Comparison of ENCODE assay signal across 8 cellular contexts in the genomic region with DNA sequence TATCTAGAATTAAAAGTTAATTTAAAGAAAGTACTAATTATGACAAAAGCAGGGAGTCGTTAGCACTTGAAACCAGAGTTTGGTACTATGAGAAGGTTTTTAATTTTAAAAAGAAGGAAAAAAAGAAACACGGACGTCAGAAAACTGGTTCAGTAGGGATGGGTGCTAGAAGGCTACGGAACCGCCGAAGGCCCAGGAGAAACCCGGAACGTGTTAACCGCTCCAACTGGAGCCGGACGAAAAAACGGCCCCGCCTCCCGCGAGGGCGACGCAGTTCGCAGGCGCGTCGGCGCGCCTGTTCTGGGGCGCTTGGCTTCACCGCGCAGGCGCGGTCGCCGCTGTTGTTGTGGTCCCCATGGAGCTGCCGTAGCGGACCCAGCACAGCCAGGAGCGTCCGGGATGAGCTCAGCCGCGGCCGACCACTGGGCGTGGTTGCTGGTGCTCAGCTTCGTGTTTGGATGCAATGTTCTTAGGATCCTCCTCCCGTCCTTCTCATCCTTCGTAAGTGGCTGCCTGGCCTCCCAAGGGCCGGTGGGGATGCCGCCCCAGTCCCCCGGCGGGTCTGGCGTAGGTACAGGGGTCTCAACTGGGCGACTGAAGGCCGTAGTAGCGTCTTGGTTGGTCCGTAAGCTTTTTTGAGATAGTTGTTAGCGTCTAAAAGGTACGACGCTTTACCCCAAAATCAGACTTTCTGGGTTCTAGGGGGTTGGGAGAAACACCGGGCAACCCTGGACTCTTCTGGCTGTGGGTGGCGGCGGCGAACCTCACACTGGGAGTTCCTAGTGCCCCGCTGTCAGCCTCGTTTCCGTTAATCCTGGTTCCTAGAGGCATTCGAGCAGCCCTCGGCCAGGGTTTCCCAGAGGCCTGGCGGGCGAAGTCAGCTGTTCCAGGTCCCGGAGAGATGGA. TPM values are rescaled to one million over a fixed set of nuclear protein-coding genes. Genes with fewer than 3 reads are reported as not detected.
DNase-seq lines count a peak whose midpoint lies in the region; ATAC-seq and TF ChIP-seq lines count a peak whose summit lies in the region.

No MANE protein-coding gene starts in this region.

- TF ChIP-seq CTCF in MM.1S (IDR thresholded peaks at IDR 0.05; ENCODE audit: low read length) (no peak), foreskin keratinocyte (conservative IDR thresholded peaks at IDR 0.05) (no peak), neural progenitor cell (IDR thresholded peaks at IDR 0.05) (no peak)

- H2AFZ ChIP-seq in MM.1S (ENCODE audit: low read length) (peak overlapping the region; percentile 93), neural progenitor cell (replicated peaks) (peak overlapping the region; percentile 75)

- H3K4me2 ChIP-seq in MM.1S (ENCODE audit: low read depth, low read length) (peak overlapping the region; percentile 82), neural progenitor cell (peak overlapping the region; percentile 94)

- DNase-seq in G401 (ENCODE audit: low spot score) (peak; percentile 91), HCEC 1CT (peak; percentile 96), MM.1S (peak; percentile 97), SHP77 treated with DMSO at 0.1 percent for 48 hours (lab: John Stamatoyannopoulos, UW) (peak; percentile 47), foreskin keratinocyte (peak; percentile 79 to 88), neural progenitor cell (ENCODE audit: low spot score) (peak; percentile 98)
- peak; percentile 81 for DNase-seq in activated gamma-delta T cell treated with anti-CD3 and anti-CD28 coated beads, Interleukin-2, amount 50 U/mL, for 16 hours (ENCODE audit: low read depth)

- H3K4me1 ChIP-seq in MM.1S (ENCODE audit: low read length) (peaks cover 6% of the 10 kb centered on the region; the same call in 1 of the 2 replicates), foreskin keratinocyte (peaks cover 3% of the 10 kb centered on the region), neural progenitor cell (peaks cover 16% of the 10 kb centered on the region), stomach smooth muscle (ENCODE audit: control insufficient read depth, insufficient read depth, low read length) (peaks cover 10% of the 10 kb centered on the region)

- H3K4me3 ChIP-seq in MM.1S (ENCODE audit: low read length) (peak overlapping the region; percentile 82), neural progenitor cell (peak overlapping the region; percentile 80), stomach smooth muscle (ENCODE audit: low read length in 2 of 2) (peak overlapping the region; percentile 96 to 99)

- peak overlapping the region; percentile 93 for H3K4me3 Mint-ChIP-seq in neural progenitor cell

- in situ Hi-C loops in G401 (cut with HindIII; ENCODE audit: low sequenced_read_pairs) = no loop called here

- H3K9me3 Mint-ChIP-seq in neural progenitor cell = no peaks in the 10 kb centered on the region

- no peaks in the 10 kb centered on the region for H3K36me3 ChIP-seq in MM.1S (replicated peaks; ENCODE audit: insufficient read depth, low read length)
- H3K36me3 ChIP-seq in neural progenitor cell = no peaks in the 10 kb centered on the region
- no peaks in the 10 kb centered on the region for H3K36me3 ChIP-seq in stomach smooth muscle (ENCODE audit: control insufficient read depth in 2 of 2, insufficient read depth in 2 of 2, low read length in 2 of 2)

- H3K27ac ChIP-seq in MM.1S (ENCODE audit: low read length) (peak overlapping the region; percentile 13; the same call in 1 of the 2 replicates), foreskin keratinocyte (peak overlapping the region; percentile 57), neural progenitor cell (no peak overlapping the region), stomach smooth muscle (ENCODE audit: low read length) (peak overlapping the region; percentile 96)

- H3K9ac ChIP-seq in MM.1S (ENCODE audit: low read length) (peak overlapping the region; percentile 77), neural progenitor cell (peak overlapping the region; percentile 21), stomach smooth muscle (ENCODE audit: low read length in 2 of 2) (peak overlapping the region; percentile 98 to 99)

- no peaks in the 10 kb centered on the region for H3F3A ChIP-seq in MM.1S (ENCODE audit: insufficient read depth, low read length)
- peaks cover 20% of the 10 kb centered on the region for H3F3A ChIP-seq in neural progenitor cell (ENCODE audit: low read depth)

- H3K79me2 ChIP-seq in MM.1S (ENCODE audit: low read length) (peaks cover 12% of the 10 kb centered on the region; the same call in 1 of the 2 replicates), neural progenitor cell (ENCODE audit: low read depth) (peaks cover 19% of the 10 kb centered on the region)

- H3K27me3 ChIP-seq in MM.1S (replicated peaks; ENCODE audit: insufficient read depth, low read length) (no peaks in the 10 kb centered on the region), foreskin keratinocyte (no peaks in the 10 kb centered on the region), neural progenitor cell (no peaks in the 10 kb centered on the region), stomach smooth muscle (ENCODE audit: control insufficient read depth in 1 of 2, insufficient read depth in 2 of 2, low read length in 2 of 2) (no peaks in the 10 kb centered on the region)

- H3K27ac Mint-ChIP-seq in neural progenitor cell = peak overlapping the region; percentile 87

- H3K36me3 Mint-ChIP-seq in neural progenitor cell = peaks cover 4% of the 10 kb centered on the region

- H3K9me3 ChIP-seq in MM.1S (replicated peaks; ENCODE audit: insufficient read depth, low read length) = no peaks in the 10 kb centered on the region
- H3K9me3 ChIP-seq in neural progenitor cell (ENCODE audit: low read depth) = no peaks in the 10 kb centered on the region
- H3K9me3 ChIP-seq in stomach smooth muscle (ENCODE audit: control insufficient read depth in 2 of 2, low read length in 2 of 2) = no peaks in the 10 kb centered on the region

- no peaks in the 10 kb centered on the region for H4K20me1 ChIP-seq in MM.1S (ENCODE audit: insufficient read depth, low read length)
- peaks cover 4% of the 10 kb centered on the region for H4K20me1 ChIP-seq in neural progenitor cell (ENCODE audit: low read depth)

- H3K4me1 Mint-ChIP-seq in neural progenitor cell = peaks cover 12% of the 10 kb centered on the region

- H3K27me3 Mint-ChIP-seq in neural progenitor cell (ENCODE audit: insufficient read depth, low read depth) = no peaks in the 10 kb centered on the region

- H3K9me2 ChIP-seq in MM.1S (replicated peaks; ENCODE audit: insufficient read depth, low read length) = no peaks in the 10 kb centered on the region

- peak; percentile 95 for ATAC-seq in foreskin keratinocyte

RNA-seq across cellular contexts. Expression of gene HMGN1, which starts 31.4 kb away (rescaled TPM):
- 480 and 489 TPM in 2 replicates for total RNA-seq in G401 (2014; rRNA removed; shearing (Covaris generic))
- total RNA-seq in foreskin keratinocyte = 358 and 397 TPM in 2 replicates
- polyA plus RNA-seq in foreskin keratinocyte = 341 and 410 TPM in 2 replicates
- total RNA-seq in neural progenitor cell (ENCODE audit: low replicate concordance) = 516 and 903 TPM in 2 replicates

Comparison
In these comparisons a context has a peak if more than half of its experiments do, and no peak if none do; other contexts are left out.
1. DNase-seq: peak in every context shown above with its lines; median percentile 98 in neural progenitor cell; 97 in MM.1S; 96 in HCEC 1CT; 91 in G401; 84 in foreskin keratinocyte; 81 in activated gamma-delta T cell treated with anti-CD3 and anti-CD28 coated beads, Interleukin-2, amount 50 U/mL, for 16 hours; 47 in SHP77 treated with DMSO at 0.1 percent for 48 hours.
2. H3K9ac ChIP-seq: peak in every context shown above with its lines; median percentile 98 in stomach smooth muscle; 77 in MM.1S; 21 in neural progenitor cell.